ENCODE assay signal across 16 cellular contexts in genomic region chr15:96366526-96366877, GRCh38. TPM values are rescaled to one million over a fixed set of nuclear protein-coding genes. Genes with fewer than 3 reads are reported as not detected.
DNase-seq lines count a peak whose midpoint lies in the region; ATAC-seq and TF ChIP-seq lines count a peak whose summit lies in the region.
"Had no signal": no experiment of that assay in that cellular context is flagged by ENCODE, and none has a peak within 500 bp of the region (broad histone marks: within the 10 kb centered on the region; RNA-seq: fewer than 3 reads in every experiment).

No MANE protein-coding gene starts in this region.

- no peaks in the 10 kb centered on the region for H3K36me3 ChIP-seq in iPS-15b (ENCODE audit: control insufficient read depth, insufficient read depth, low read length)
- H3K36me3 ChIP-seq in stomach, result no peaks in the 10 kb centered on the region
- no peaks in the 10 kb centered on the region for H3K36me3 ChIP-seq in upper lobe of right lung

- H3K27me3 ChIP-seq in iPS-15b (ENCODE audit: control insufficient read depth, insufficient read depth, low read length) (peaks cover 100% of the 10 kb centered on the region), stomach (peaks cover 0 to 65% (median 12%) of the 10 kb centered on the region in 3 donors), upper lobe of right lung (peaks cover 60% of the 10 kb centered on the region)

- H3K27ac ChIP-seq in stomach (peak overlapping the region in 3 of 5 donors; percentile 5 to 97 (median 96)), upper lobe of right lung (no peak overlapping the region)
- H3K27ac ChIP-seq: SK-N-MC had no signal

- TF ChIP-seq CTCF in GM13976 (IDR thresholded peaks at IDR 0.05; ENCODE audit: borderline replicate concordance, control extremely low read depth, extremely low read depth, insufficient read depth, missing control alignments) (no peak), stomach (IDR thresholded peaks at IDR 0.05) (no peak), upper lobe of right lung (IDR thresholded peaks at IDR 0.05) (no peak)

- peaks cover 9% of the 10 kb centered on the region for H3K4me1 ChIP-seq in iPS-15b (ENCODE audit: control insufficient read depth, insufficient read depth, low read length)
- H3K4me1 ChIP-seq in stomach, result peaks cover 0 to 57% (median 32%) of the 10 kb centered on the region in 4 donors
- no peaks in the 10 kb centered on the region for H3K4me1 ChIP-seq in upper lobe of right lung

- ATAC-seq in upper lobe of right lung, result no peak
- ATAC-seq: CD8-positive, alpha-beta T cell had no signal

- in situ Hi-C loops in GM13976 (cut with MboI; ENCODE audit: low sequenced_read_pairs, unreplicated experiment), result loop anchor here (25.0 kb wide), 1 partner anchor 871 kb away; no protein-coding TSS in a partner anchor

- TF ChIP-seq EP300 in stomach (IDR thresholded peaks at IDR 0.05), result no peak

- intact Hi-C loops in stomach (cut with DNase I; ENCODE audit: low total_unique reads), result no loop called here
- intact Hi-C loops in upper lobe of right lung (cut with DNase I), result no loop called here

- no peak overlapping the region for H3K9ac ChIP-seq in iPS-15b (ENCODE audit: low read depth, low read length)

- 55 to 76% (median 64%) methylated on average over 11 to 22 of the region's 22 CpGs for WGBS in stomach, 5 donors

- TF ChIP-seq POLR2A in stomach (IDR thresholded peaks at IDR 0.05), result no peak

- H3K9me3 ChIP-seq in iPS-15b (ENCODE audit: control insufficient read depth, insufficient read depth, low read length), result no peaks in the 10 kb centered on the region
- H3K9me3 ChIP-seq in stomach, result no peaks in the 10 kb centered on the region
- no peaks in the 10 kb centered on the region for H3K9me3 ChIP-seq in upper lobe of right lung

- H3K4me3 ChIP-seq in iPS-15b (ENCODE audit: low read depth, low read length) (peak overlapping the region; percentile 6), stomach (peak overlapping the region in 1 of 4 donors; percentile 8), upper lobe of right lung (no peak overlapping the region)
- H3K4me3 ChIP-seq: SK-N-MC had no signal

- peak; percentile 24 for DNase-seq in GM13976 (ENCODE audit: low spot score)
- DNase-seq in HuH-7.5 (ENCODE audit: low spot score), result peak; percentile 39
- no peak for DNase-seq in stomach
- DNase-seq in upper lobe of right lung, result no peak
- DNase-seq in NCI-H2227 treated with DMSO at 0.1 percent for 48 hours (lab: John Stamatoyannopoulos, UW), result no peak
- no peak for DNase-seq in D341Med (ENCODE audit: low spot score)
- DNase-seq: CD8-positive, alpha-beta T cell; DND-41; GF-D8; HCEC 1CT; NCI-H1436; NCI-H2029 treated with DMSO at 0.1 percent for 48 hours; NCI-H510A treated with DMSO at 0.1 percent for 48 hours had no signal

RNA-seq across cellular contexts. Expression of gene NR2F2, which starts 36.0 kb away (rescaled TPM):
- total RNA-seq in stomach (10 to 100 TPM; 36.8 to 96.2 (median 63.0) TPM), upper lobe of right lung (88.1 TPM)
- polyA plus RNA-seq in stomach, result 10 to 100 TPM; 30.9 to 47.4 (median 39.7) TPM
- total RNA-seq: CD8-positive, alpha-beta T cell had no signal
- polyA plus RNA-seq: IgD-negative memory B cell had no signal

Comparison
In these comparisons a context has a peak if more than half of its experiments do, and no peak if none do; other contexts are left out.
1. DNase-seq: peak in GM13976 (single experiment) and HuH-7.5 (single experiment); none in stomach (single experiment), upper lobe of right lung (single experiment), NCI-H2227 treated with DMSO at 0.1 percent for 48 hours (single experiment) and D341Med (single experiment).